Comparison of ENCODE assay signal across 1 cellular context in genomic region chr3:97353176-97353575, GRCh38.
TF ChIP-seq lines count a peak whose summit lies in the region.

No MANE protein-coding gene starts in this region.

TF ChIP-seq in H1, 55 proteins besides CTCF, POLR2A, EP300 and RAD21:
- TF ChIP-seq USF2 (IDR thresholded peaks at IDR 0.05; ENCODE audit: low read length): no peak
- TF ChIP-seq SP2 (IDR thresholded peaks at IDR 0.05; ENCODE audit: low read length): no peak
- TF ChIP-seq CTBP2 (IDR thresholded peaks at IDR 0.05; ENCODE audit: borderline replicate concordance, insufficient read depth, insufficient read length, low read length): no peak
- no peak for TF ChIP-seq SAP30 (IDR thresholded peaks at IDR 0.05; ENCODE audit: insufficient read depth, insufficient replicate concordance, low read length)
- TF ChIP-seq GABPA (IDR thresholded peaks at IDR 0.05; ENCODE audit: borderline replicate concordance, insufficient read depth, low read length): no peak
- no peak for TF ChIP-seq CHD1 (IDR thresholded peaks at IDR 0.05; ENCODE audit: low read depth, low read length)
- no peak for TF ChIP-seq HDAC6 (IDR thresholded peaks at IDR 0.05; ENCODE audit: low read depth, low read length)
- no peak for TF ChIP-seq TBP (IDR thresholded peaks at IDR 0.05; ENCODE audit: low read depth, low read length)
- no peak for TF ChIP-seq NRF1 (IDR thresholded peaks at IDR 0.05; ENCODE audit: low read depth, low read length)
- TF ChIP-seq BRCA1 (IDR thresholded peaks at IDR 0.05; ENCODE audit: low read depth, low read length): no peak
- no peak for TF ChIP-seq ATF3 (IDR thresholded peaks at IDR 0.05; ENCODE audit: insufficient read depth, low read depth, low read length)
- TF ChIP-seq ASH2L (IDR thresholded peaks at IDR 0.05; ENCODE audit: low read length): no peak
- no peak for TF ChIP-seq SP1 (IDR thresholded peaks at IDR 0.05; ENCODE audit: low read depth, low read length)
- no peak for TF ChIP-seq JUN (IDR thresholded peaks at IDR 0.05; ENCODE audit: low read depth, low read length)
